ENCODE assay signal across 9 cellular contexts in the genomic region with DNA sequence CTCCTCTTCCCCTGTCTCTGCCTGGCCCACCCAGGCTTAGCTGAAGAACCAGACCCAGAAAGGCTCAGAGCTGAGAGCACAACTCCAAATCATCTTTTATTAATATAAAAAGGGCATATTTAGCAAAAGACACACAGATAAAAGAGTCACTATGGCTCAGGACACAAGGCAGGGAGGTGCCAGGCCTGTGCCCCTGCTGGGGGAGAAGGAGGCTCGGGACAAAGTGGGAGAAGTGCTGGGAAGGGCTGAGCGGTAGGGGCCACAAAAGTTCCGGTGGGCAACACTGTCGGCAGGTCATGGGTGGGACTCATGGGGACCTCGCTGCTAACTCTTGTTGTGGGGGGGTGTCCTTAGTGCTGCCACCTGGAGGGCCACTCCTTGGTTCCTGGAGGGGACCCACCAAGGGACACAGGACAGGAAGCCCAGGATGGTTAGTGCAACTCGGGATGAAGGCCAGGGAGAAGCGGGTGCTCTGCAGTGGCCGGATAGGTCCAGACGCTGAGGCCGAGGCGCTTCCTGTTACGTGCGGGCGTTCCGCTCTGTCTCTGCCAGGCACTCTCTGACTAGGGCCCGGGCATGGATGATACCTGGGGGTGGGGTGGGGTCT. TPM values are rescaled to one million over a fixed set of nuclear protein-coding genes. Genes with fewer than 3 reads are reported as not detected.
A peak's percentile ranks its signal among the peaks of the same experiment; 100 is the strongest.
DNase-seq lines count a peak whose midpoint lies in the region; ATAC-seq and TF ChIP-seq lines count a peak whose summit lies in the region.
"Had no signal": no experiment of that assay in that cellular context is flagged by ENCODE, and none has a peak within 500 bp of the region (broad histone marks: within the 10 kb centered on the region; RNA-seq: fewer than 3 reads in every experiment).

No MANE protein-coding gene starts in this region.

- H3K4me1 Mint-ChIP-seq in activated CD4-positive, alpha-beta T cell treated with anti-CD3 and anti-CD28 coated beads for 36 hours: peaks cover 38% of the 10 kb centered on the region

- TF ChIP-seq CTCF in right lobe of liver (IDR thresholded peaks at IDR 0.05): peak in 2 of 4 donors; percentile 2 to 16

- H3K36me3 Mint-ChIP-seq in activated CD4-positive, alpha-beta T cell treated with anti-CD3 and anti-CD28 coated beads for 36 hours (ENCODE audit: low read depth): peaks cover 21% of the 10 kb centered on the region
- peaks cover 8 to 15% of the 10 kb centered on the region in 2 donors for H3K36me3 Mint-ChIP-seq in activated naive CD4-positive, alpha-beta T cell treated with anti-CD3 and anti-CD28 coated beads, Interleukin-2, amount 50 U/mL, for 72 hours

- POLR2A ChIA-PET in activated CD4-positive, alpha-beta T cell treated with anti-CD3 and anti-CD28 coated beads for 36 hours (lab: Charles Lee): interaction anchor here (1.4 kb wide), 1 partner anchor 105 kb away, joined by 4 read pairs; a partner anchor contains a TSS

- ATAC-seq in activated CD4-positive, alpha-beta T cell treated with anti-CD3 and anti-CD28 coated beads for 36 hours: no peak
- ATAC-seq in activated naive CD4-positive, alpha-beta T cell treated with anti-CD3 and anti-CD28 coated beads, Interleukin-2, amount 50 U/mL, for 72 hours: no peak
- ATAC-seq in right lobe of liver (no peak), GM21825 (IDR thresholded peaks at IDR 0.05; ENCODE audit: unreplicated experiment) (no peak), GM21381 (IDR thresholded peaks at IDR 0.05; ENCODE audit: unreplicated experiment) (no peak)

- H3K36me3 ChIP-seq in right lobe of liver: no peaks in the 10 kb centered on the region

- H3K27ac Mint-ChIP-seq in activated CD4-positive, alpha-beta T cell treated with anti-CD3 and anti-CD28 coated beads for 36 hours: peak overlapping the region; percentile 88
- peak overlapping the region; percentile 97 for H3K27ac Mint-ChIP-seq in activated naive CD4-positive, alpha-beta T cell treated with anti-CD3 and anti-CD28 coated beads, Interleukin-2, amount 50 U/mL, for 72 hours

- CTCF ChIA-PET in activated CD4-positive, alpha-beta T cell treated with anti-CD3 and anti-CD28 coated beads for 36 hours (lab: Charles Lee): interaction anchor here (0.7 to 1.4 kb wide), 3 partner anchors 14 to 103 kb away, joined by 3 to 5 read pairs (median 3); a partner anchor contains a TSS

- H3K27ac ChIP-seq in right lobe of liver (peak overlapping the region; percentile 87 to 98 (median 93)), substantia nigra (ENCODE audit: low read depth, low read length, poor library complexity, severe bottlenecking) (peak overlapping the region; percentile 70)

- WGBS in right lobe of liver (ENCODE audit: insufficient coverage, low coverage, low lambda C conversion rate, missing lambda C conversion rate): 43% methylated on average over 2 of the region's 16 CpGs

- peak overlapping the region; percentile 58 to 87 (median 78) for H3K4me3 ChIP-seq in right lobe of liver

- intact Hi-C loops in activated CD4-positive, alpha-beta T cell treated with anti-CD3 and anti-CD28 coated beads for 36 hours (cut with DNase I, micrococcal nuclease): loop anchor here (1.0 to 5.0 kb wide), 11 partner anchors 19 to 153 kb away; a partner anchor contains a TSS
- intact Hi-C loops in right lobe of liver (cut with DNase I): loop anchor here (5.0 to 10.0 kb wide), 3 partner anchors 39 to 114 kb away; a partner anchor contains a TSS

- no peaks in the 10 kb centered on the region for H3K9me3 ChIP-seq in right lobe of liver

- H3K27me3 Mint-ChIP-seq in activated CD4-positive, alpha-beta T cell treated with anti-CD3 and anti-CD28 coated beads for 36 hours: no peaks in the 10 kb centered on the region

- no peaks in the 10 kb centered on the region for H3K9me3 Mint-ChIP-seq in activated CD4-positive, alpha-beta T cell treated with anti-CD3 and anti-CD28 coated beads for 36 hours (ENCODE audit: low read depth)
- H3K9me3 Mint-ChIP-seq in activated naive CD4-positive, alpha-beta T cell treated with anti-CD3 and anti-CD28 coated beads, Interleukin-2, amount 50 U/mL, for 72 hours: no peaks in the 10 kb centered on the region

- H3K4me3 Mint-ChIP-seq in activated CD4-positive, alpha-beta T cell treated with anti-CD3 and anti-CD28 coated beads for 36 hours: peak overlapping the region; percentile 89

- TF ChIP-seq POLR2A in right lobe of liver (IDR thresholded peaks at IDR 0.05): no peak

- H3K27me3 ChIP-seq in right lobe of liver: no peaks in the 10 kb centered on the region

- no peak for DNase-seq in activated CD4-positive, alpha-beta T cell treated with anti-CD3 and anti-CD28 coated beads for 36 hours
- DNase-seq in activated CD4-positive, alpha-beta T cell treated with anti-CD3 and anti-CD28 coated beads for 1 hour: no peak
- DNase-seq in activated naive CD4-positive, alpha-beta T cell treated with anti-CD3 and anti-CD28 coated beads, Interleukin-2, amount 50 U/mL, for 72 hours (ENCODE audit: low spot score in 2 of 2): peak in 1 of 2 donors; percentile 61
- peak in 1 of 3 donors; percentile 65 for DNase-seq in right lobe of liver
- no peak for DNase-seq in substantia nigra (lab: John Stamatoyannopoulos, UW)
- DNase-seq in NCI-H2081 treated with DMSO at 0.1 percent for 48 hours (lab: John Stamatoyannopoulos, UW): no peak

- H3K4me1 ChIP-seq in right lobe of liver: peaks cover 0 to 34% (median 8%) of the 10 kb centered on the region in 4 donors

RNA-seq across cellular contexts. Expression of a gene that starts 1.4 kb away (rescaled TPM):
- 100 to 1,000 TPM in 1 of 2 experiments, 10 to 100 TPM in 1; 94.5 to 100 TPM for total RNA-seq in activated CD4-positive, alpha-beta T cell treated with anti-CD3 and anti-CD28 coated beads for 36 hours
- 100 to 1,000 TPM; 102 to 122 TPM for total RNA-seq in activated naive CD4-positive, alpha-beta T cell treated with anti-CD3 and anti-CD28 coated beads, Interleukin-2, amount 50 U/mL, for 72 hours
- 10 to 100 TPM in 4 of 6 experiments, 1 to 10 TPM in 2; 8.6 to 21.3 (median 15.0) TPM for total RNA-seq in right lobe of liver

RNA-seq across cellular contexts. Expression of a gene that starts 1.4 kb away (rescaled TPM):
- 10 to 100 TPM; 64.1 to 68.7 TPM for total RNA-seq in activated CD4-positive, alpha-beta T cell treated with anti-CD3 and anti-CD28 coated beads for 36 hours
- 10 to 100 TPM; 72.4 to 85.2 TPM for total RNA-seq in activated naive CD4-positive, alpha-beta T cell treated with anti-CD3 and anti-CD28 coated beads, Interleukin-2, amount 50 U/mL, for 72 hours
- total RNA-seq in right lobe of liver: 10 to 100 TPM; 45.2 to 74.9 (median 55.7) TPM

RNA-seq across cellular contexts. Expression of a gene that starts 16.7 kb away (rescaled TPM):
- not detected for total RNA-seq in activated CD4-positive, alpha-beta T cell treated with anti-CD3 and anti-CD28 coated beads for 36 hours
- not detected for total RNA-seq in activated naive CD4-positive, alpha-beta T cell treated with anti-CD3 and anti-CD28 coated beads, Interleukin-2, amount 50 U/mL, for 72 hours
- not detected for total RNA-seq in right lobe of liver
- total RNA-seq: fibroblast of villous mesenchyme had no signal

RNA-seq across cellular contexts. Expression of a gene that starts 23.7 kb away (rescaled TPM):
- total RNA-seq in activated CD4-positive, alpha-beta T cell treated with anti-CD3 and anti-CD28 coated beads for 36 hours: 100 to 1,000 TPM; 142 to 144 TPM
- 100 to 1,000 TPM; 151 to 207 TPM for total RNA-seq in activated naive CD4-positive, alpha-beta T cell treated with anti-CD3 and anti-CD28 coated beads, Interleukin-2, amount 50 U/mL, for 72 hours
- 10 to 100 TPM; 20.8 to 33.9 (median 25.7) TPM for total RNA-seq in right lobe of liver

RNA-seq across cellular contexts. Expression of a gene that starts 37.5 kb away (rescaled TPM):
- 10 to 100 TPM; 69.9 to 74.7 TPM for total RNA-seq in activated CD4-positive, alpha-beta T cell treated with anti-CD3 and anti-CD28 coated beads for 36 hours
- total RNA-seq in activated naive CD4-positive, alpha-beta T cell treated with anti-CD3 and anti-CD28 coated beads, Interleukin-2, amount 50 U/mL, for 72 hours: 10 to 100 TPM; 39.1 to 77.9 TPM
- 100 to 1,000 TPM in 2 of 6 experiments, 10 to 100 TPM in 4; 29.1 to 133 (median 40.9) TPM for total RNA-seq in right lobe of liver

Comparison
In these comparisons a context has a peak if more than half of its experiments do, and no peak if none do; other contexts are left out.
1. RNA of a gene that starts 1.4 kb away (total RNA-seq): 102 to 122 TPM in activated naive CD4-positive, alpha-beta T cell treated with anti-CD3 and anti-CD28 coated beads, Interleukin-2, amount 50 U/mL, for 72 hours and 94.5 to 100 TPM in activated CD4-positive, alpha-beta T cell treated with anti-CD3 and anti-CD28 coated beads for 36 hours; 8.6 to 21.3 TPM in right lobe of liver; every median in the first group is over 4 times any median in the second.